In genomic region chr17:78745407-78746088, GRCh38 we compare ENCODE assay signal across 8 cellular contexts. TPM values are rescaled to one million over a fixed set of nuclear protein-coding genes. Genes with fewer than 3 reads are reported as not detected.
DNase-seq lines count a peak whose midpoint lies in the region; ATAC-seq and TF ChIP-seq lines count a peak whose summit lies in the region.

No MANE protein-coding gene starts in this region.

- H3K27ac ChIP-seq in RWPE2 (ENCODE audit: poor library complexity, severe bottlenecking): no peak overlapping the region
- no peak overlapping the region for H3K27ac ChIP-seq in breast epithelium
- H3K27ac ChIP-seq in uterus: peak overlapping the region in 1 of 2 donors; percentile 82

- H3K27me3 ChIP-seq in RWPE2 (ENCODE audit: insufficient read depth, poor library complexity, severe bottlenecking) (no peaks in the 10 kb centered on the region), breast epithelium (no peaks in the 10 kb centered on the region), uterus (no peaks in the 10 kb centered on the region), MG63 (no peaks in the 10 kb centered on the region)

- H3K4me3 ChIP-seq in RWPE2 (ENCODE audit: severe bottlenecking) (no peak overlapping the region), breast epithelium (no peak overlapping the region), uterus (no peak overlapping the region), MG63 (no peak overlapping the region)

- ATAC-seq in RWPE2 (ENCODE audit: low read depth): no peak

- H3K36me3 ChIP-seq in RWPE2 (ENCODE audit: low read depth): no peaks in the 10 kb centered on the region; the same call in 1 of the 2 replicates
- H3K36me3 ChIP-seq in breast epithelium: no peaks in the 10 kb centered on the region
- H3K36me3 ChIP-seq in uterus: no peaks in the 10 kb centered on the region
- H3K36me3 ChIP-seq in MG63: no peaks in the 10 kb centered on the region

- H3K9me3 ChIP-seq in RWPE2 (ENCODE audit: severe bottlenecking) (no peaks in the 10 kb centered on the region), breast epithelium (no peaks in the 10 kb centered on the region), uterus (no peaks in the 10 kb centered on the region), MG63 (no peaks in the 10 kb centered on the region)

- TF ChIP-seq POLR2A in breast epithelium (IDR thresholded peaks at IDR 0.05) (no peak), uterus (IDR thresholded peaks at IDR 0.05) (no peak)

- TF ChIP-seq CTCF in RWPE2 (IDR thresholded peaks at IDR 0.05; ENCODE audit: poor library complexity, severe bottlenecking) (peak; percentile 82), breast epithelium (IDR thresholded peaks at IDR 0.05) (peak; percentile 43 to 69 (median 48)), uterus (IDR thresholded peaks at IDR 0.05) (peak; percentile 46 to 58 (median 52))

- H3K4me1 ChIP-seq in RWPE2 (ENCODE audit: insufficient read depth, poor library complexity, severe bottlenecking) (peaks cover 28% of the 10 kb centered on the region), breast epithelium (no peaks in the 10 kb centered on the region), uterus (no peaks in the 10 kb centered on the region)

- peak; percentile 67 for DNase-seq in stimulated activated CD4-positive, alpha-beta T cell treated with anti-CD3 and anti-CD28 coated beads, Interleukin-15, amount 100 ng/mL, for 24 hours
- no peak for DNase-seq in stimulated activated CD4-positive, alpha-beta T cell treated with anti-CD3 and anti-CD28 coated beads, Interleukin-1b, Interleukin-23, amount 100 ng/mL, for 48 hours
- DNase-seq in RWPE2 (ENCODE audit: low spot score) (no peak), breast epithelium (ENCODE audit: low spot score in 2 of 2) (no peak), lung microvascular endothelial cell (ENCODE audit: low read depth in 2 of 2) (peak; percentile 57 to 77), uterus (no peak), NCI-H2029 treated with DMSO at 0.1 percent for 48 hours (lab: John Stamatoyannopoulos, UW) (no peak), MG63 (no peak)

- intact Hi-C loops in breast epithelium (cut with DNase I; ENCODE audit: low total_unique reads): no loop called here
- intact Hi-C loops in uterus (cut with DNase I; ENCODE audit: low total_unique reads): no loop called here

RNA-seq across cellular contexts. Expression of gene CYTH1, which starts 36.5 kb away (rescaled TPM):
- total RNA-seq in breast epithelium (10 to 100 TPM; 49.5 to 64.8 (median 50.7) TPM), lung microvascular endothelial cell (16.3 and 20.8 TPM in 2 replicates), uterus (10 to 100 TPM in 3 of 4 donors, 1 to 10 TPM in 1; 6.2 to 56.1 (median 44.3) TPM)
- 11.2 and 17.2 TPM in 2 replicates for total RNA-seq in MG63 (2014; rRNA removed; shearing (Covaris generic); ENCODE audit: low replicate concordance)

Comparison
In these comparisons a context has a peak if more than half of its experiments do, and no peak if none do; other contexts are left out.
1. DNase-seq: peak in stimulated activated CD4-positive, alpha-beta T cell treated with anti-CD3 and anti-CD28 coated beads, Interleukin-15, amount 100 ng/mL, for 24 hours (single experiment) and lung microvascular endothelial cell (2 of 2); none in stimulated activated CD4-positive, alpha-beta T cell treated with anti-CD3 and anti-CD28 coated beads, Interleukin-1b, Interleukin-23, amount 100 ng/mL, for 48 hours (single experiment), RWPE2 (single experiment), breast epithelium (0 of 2), uterus (0 of 2), NCI-H2029 treated with DMSO at 0.1 percent for 48 hours (single experiment) and MG63 (single experiment).
2. Peak in every context shown above with its lines, with median percentiles within 50 percentile points of each other: CTCF ChIP-seq.